In the genomic region with DNA sequence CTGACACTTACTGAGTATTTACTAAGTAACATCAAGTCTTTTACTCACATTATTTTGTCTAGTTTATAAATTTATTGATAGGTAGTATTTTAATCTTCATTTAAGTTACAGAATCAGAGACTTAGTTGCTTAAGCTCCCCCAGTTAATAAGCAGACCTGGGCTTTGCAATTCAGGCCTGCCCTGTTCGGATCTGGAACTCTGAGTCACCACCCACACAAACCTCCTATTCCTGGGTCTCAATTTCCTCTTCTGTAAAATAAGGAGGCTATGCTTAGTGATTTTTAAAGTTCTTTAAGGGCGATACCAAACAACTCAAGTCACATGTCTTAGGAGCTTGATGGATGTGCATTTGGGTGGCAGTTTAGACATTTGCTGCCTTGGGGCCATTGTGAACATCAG, we compare ENCODE assay signal across 31 cellular contexts. TPM values are rescaled to one million over a fixed set of nuclear protein-coding genes. Genes with fewer than 3 reads are reported as not detected.
DNase-seq lines count a peak whose midpoint lies in the region; ATAC-seq and TF ChIP-seq lines count a peak whose summit lies in the region.
"Had no signal": no experiment of that assay in that cellular context is flagged by ENCODE, and none has a peak within 500 bp of the region (broad histone marks: within the 10 kb centered on the region; RNA-seq: fewer than 3 reads in every experiment).

No MANE protein-coding gene starts in this region.

- H3K27me3 ChIP-seq in upper lobe of right lung (no peaks in the 10 kb centered on the region), adrenal gland (no peaks in the 10 kb centered on the region)
- H3K27me3 ChIP-seq: Peyer's patch, tibial artery had no signal

- no peaks in the 10 kb centered on the region for H3K4me1 ChIP-seq in upper lobe of right lung
- no peaks in the 10 kb centered on the region for H3K4me1 ChIP-seq in adrenal gland (replicated peaks in 1 of 2)
- H3K4me1 ChIP-seq: Peyer's patch, tibial artery had no signal

- no peaks in the 10 kb centered on the region for H3K9me3 ChIP-seq in upper lobe of right lung
- H3K9me3 ChIP-seq in adrenal gland (replicated peaks in 1 of 3): no peaks in the 10 kb centered on the region
- H3K9me3 ChIP-seq: Peyer's patch, tibial artery had no signal

- H3K4me3 ChIP-seq in epithelial cell of esophagus (ENCODE audit: low read length): no peak overlapping the region
- H3K4me3 ChIP-seq in upper lobe of right lung: no peak overlapping the region
- no peak overlapping the region for H3K4me3 ChIP-seq in adrenal gland
- H3K4me3 ChIP-seq: Peyer's patch, tibial artery had no signal

- 59 to 77% (median 65%) methylated on average over 2 of the region's 2 CpGs for WGBS in adrenal gland, 4 donors

- intact Hi-C loops in upper lobe of right lung (cut with DNase I) (no loop called here), adrenal gland (cut with DNase I) (no loop called here)

- no peak for TF ChIP-seq CTCF in epithelial cell of esophagus (IDR thresholded peaks at IDR 0.05; ENCODE audit: insufficient read depth, low read depth, low read length, missing control alignments)
- no peak for TF ChIP-seq CTCF in upper lobe of right lung (IDR thresholded peaks at IDR 0.05)
- TF ChIP-seq CTCF in adrenal gland (IDR thresholded peaks at IDR 0.05): no peak

- ATAC-seq in upper lobe of right lung: peak; percentile 62

- H3K27ac ChIP-seq in upper lobe of right lung (no peak overlapping the region), adrenal gland (no peak overlapping the region)
- H3K27ac ChIP-seq: Peyer's patch, tibial artery, WERI-Rb-1 had no signal

- DNase-seq in LHCN-M2 (ENCODE audit: low read depth) (peak; percentile 13), NOMO-1 (lab: John Stamatoyannopoulos, UW; ENCODE audit: unreplicated experiment in 2 of 2) (peak; percentile 40 to 52), epithelial cell of esophagus (ENCODE audit: low read depth) (peak; percentile 70), upper lobe of right lung (no peak), T1000 (lab: John Stamatoyannopoulos, UW) (no peak), adrenal gland (no peak)
- no peak for DNase-seq in NK-92 treated with Interleukin-12 subunit alpha and Interleukin-12 subunit beta, amount 100 ng/mL, for 24 hours (lab: John Stamatoyannopoulos, UW)
- DNase-seq: activated CD4-positive, alpha-beta T cell treated with anti-CD3 and anti-CD28 coated beads for 4 hours; activated effector memory CD4-positive, alpha-beta T cell treated with Interleukin-2 at 50 U/mL for 16 hours; activated naive CD8-positive, alpha-beta T cell treated with anti-CD3 and anti-CD28 coated beads for 36 hours; aorta; C1 segment of cervical spinal cord; islet precursor cell; NCI-H1105; NCI-H1930; NCI-H524; nucleus accumbens; Peyer's patch; SHP77; stimulated activated CD4-positive, alpha-beta T cell treated with anti-CD3 and anti-CD28 coated beads, Interleukin-15, amount 100 ng/mL, for 24 hours; stimulated activated CD4-positive, alpha-beta T cell treated with anti-CD3 and anti-CD28 coated beads, Interleukin-4, amount 100 ng/mL, for 4 hours; SW 1271; T-helper 9 cell; tibial artery; WERI-Rb-1 had no signal

- TF ChIP-seq POLR2A in adrenal gland (IDR thresholded peaks at IDR 0.05): no peak

- no peaks in the 10 kb centered on the region for H3K36me3 ChIP-seq in upper lobe of right lung
- no peaks in the 10 kb centered on the region for H3K36me3 ChIP-seq in adrenal gland (replicated peaks in 1 of 2)
- H3K36me3 ChIP-seq: Peyer's patch, tibial artery, WERI-Rb-1 had no signal

RNA-seq across cellular contexts. Expression of a gene that starts 3.5 kb away (rescaled TPM):
- total RNA-seq in LHCN-M2 (2014; rRNA removed) (0.06 and 0.17 TPM in 2 replicates), upper lobe of right lung (7.2 TPM), adrenal gland (1 to 10 TPM in 1 of 8 donors, under 1 TPM in 6, not detected in 1; 0.14 to 4.5 (median 0.21) TPM)
- 0.02 TPM for polyA plus RNA-seq in LHCN-M2 (2012)
- polyA plus RNA-seq in adrenal gland: under 1 TPM; 0.10 to 0.24 (median 0.15) TPM

RNA-seq across cellular contexts. Expression of a gene that starts 18.6 kb away (rescaled TPM):
- not detected in 2 replicates for total RNA-seq in LHCN-M2 (2014; rRNA removed)
- polyA plus RNA-seq in LHCN-M2 (2012): not detected
- not detected for total RNA-seq in upper lobe of right lung
- not detected for total RNA-seq in adrenal gland
- not detected for polyA plus RNA-seq in adrenal gland
- total RNA-seq: activated naive CD8-positive, alpha-beta T cell treated with anti-CD3 and anti-CD28 coated beads for 36 hours; aorta; cardiac septum; fibroblast of villous mesenchyme; liver; mesothelial cell of epicardium; pulmonary artery endothelial cell had no signal
- polyA plus RNA-seq: aorta, esophagus, liver had no signal

RNA-seq across cellular contexts. Expression of a gene that starts 45.4 kb away (rescaled TPM):
- total RNA-seq in LHCN-M2 (2014; rRNA removed) (not detected in 2 replicates), upper lobe of right lung (10.6 TPM), adrenal gland (1 to 10 TPM in 5 of 8 donors, under 1 TPM in 2, not detected in 1; 0.61 to 5.8 (median 2.2) TPM)
- polyA plus RNA-seq in LHCN-M2 (2012): not detected
- 1 to 10 TPM; 1.1 to 3.1 (median 1.7) TPM for polyA plus RNA-seq in adrenal gland
- total RNA-seq: activated naive CD8-positive, alpha-beta T cell treated with anti-CD3 and anti-CD28 coated beads for 36 hours; fibroblast of villous mesenchyme; mesothelial cell of epicardium; Peyer's patch; pulmonary artery endothelial cell had no signal

Comparison
In these comparisons a context has a peak if more than half of its experiments do, and no peak if none do; other contexts are left out.
1. DNase-seq: peak in LHCN-M2 (single experiment), NOMO-1 (2 of 2) and epithelial cell of esophagus (single experiment); none in upper lobe of right lung (single experiment), NK-92 treated with Interleukin-12 subunit alpha and Interleukin-12 subunit beta, amount 100 ng/mL, for 24 hours (single experiment), T1000 (single experiment) and adrenal gland (0 of 7).